Comparison of ENCODE assay signal across 10 cellular contexts in genomic region chr20:57620274-57620990, GRCh38. TPM values are rescaled to one million over a fixed set of nuclear protein-coding genes. Genes with fewer than 3 reads are reported as not detected.
A peak's percentile ranks its signal among the peaks of the same experiment; 100 is the strongest.
DNase-seq lines count a peak whose midpoint lies in the region; ATAC-seq and TF ChIP-seq lines count a peak whose summit lies in the region.
"Had no signal": no experiment of that assay in that cellular context is flagged by ENCODE, and none has a peak within 500 bp of the region (broad histone marks: within the 10 kb centered on the region; RNA-seq: fewer than 3 reads in every experiment).

ZBP1 (minus strand) TSS chr20:57620426; CDS start chr20:57620295, 131 bp downstream.

- H3K27me3 ChIP-seq in esophagus squamous epithelium: peaks cover 0 to 21% (median 0%) of the 10 kb centered on the region in 4 donors
- H3K27me3 ChIP-seq in aorta (ENCODE audit: control insufficient read depth in 1 of 2, insufficient read depth in 2 of 2, low read length in 1 of 2): no peaks in the 10 kb centered on the region

- TF ChIP-seq CTCF in esophagus squamous epithelium (IDR thresholded peaks at IDR 0.05): no peak

- no peaks in the 10 kb centered on the region for H3K36me3 ChIP-seq in esophagus squamous epithelium
- no peaks in the 10 kb centered on the region for H3K36me3 ChIP-seq in aorta (ENCODE audit: control insufficient read depth in 1 of 2, insufficient read depth in 2 of 2, low read length in 1 of 2)

- peak; percentile 28 for ATAC-seq in HG02884 (IDR thresholded peaks at IDR 0.05; ENCODE audit: unreplicated experiment)
- ATAC-seq in aorta (ENCODE audit: low FRiP score): no peak

- 13 to 39% methylated on average over 10 to 18 of the region's 18 CpGs for WGBS in esophagus squamous epithelium, 2 donors
- WGBS in aorta, 2 donors: 83 to 88% methylated on average over 18 of the region's 18 CpGs

- H3K27ac ChIP-seq in esophagus squamous epithelium: peak within 1 kb of the TSS; percentile 14 to 71 (median 62)
- H3K27ac ChIP-seq in aorta (ENCODE audit: low read depth in 1 of 2, low read length in 2 of 2): no peak within 1 kb of the TSS

- H3K4me1 ChIP-seq in esophagus squamous epithelium: peaks cover 8 to 49% (median 31%) of the 10 kb centered on the region in 3 donors
- no peaks in the 10 kb centered on the region for H3K4me1 ChIP-seq in aorta (ENCODE audit: control insufficient read depth in 1 of 2, insufficient read depth in 2 of 2, low read length in 2 of 2)

- peak within 1 kb of the TSS in 3 of 4 donors; percentile 7 to 52 (median 24) for H3K4me3 ChIP-seq in esophagus squamous epithelium
- no peak within 1 kb of the TSS for H3K4me3 ChIP-seq in aorta (ENCODE audit: low read length in 2 of 2)

- peaks cover 0 to 4% (median 0%) of the 10 kb centered on the region in 3 donors for H3K9me3 ChIP-seq in esophagus squamous epithelium
- no peaks in the 10 kb centered on the region for H3K9me3 ChIP-seq in aorta (ENCODE audit: control insufficient read depth, low read length)

- TF ChIP-seq POLR2A in esophagus squamous epithelium (IDR thresholded peaks at IDR 0.05): peak in 1 of 4 donors; percentile 36

- DNase-seq in NOMO-1 treated with DMSO at 0.1 percent for 48 hours (lab: John Stamatoyannopoulos, UW; ENCODE audit: unreplicated experiment) (peak; percentile 38), NOMO-1 treated with dmso at 0.1 percent for 144 hours (lab: John Stamatoyannopoulos, UW; ENCODE audit: unreplicated experiment) (no peak), SW480 (ENCODE audit: low spot score) (peak; percentile 41), esophagus squamous epithelium (lab: John Stamatoyannopoulos, UW) (no peak), aorta (peak; percentile 54 to 68), OCI-M2 (lab: John Stamatoyannopoulos, UW; ENCODE audit: unreplicated experiment) (no peak), HCEC 1CT (no peak)

- intact Hi-C loops in esophagus squamous epithelium (cut with DNase I): no loop called here
- intact Hi-C loops in aorta (cut with DNase I): loop anchor here in 1 of 2 donors (5.0 kb wide), 1 partner anchor 562 kb away; no protein-coding TSS in a partner anchor

RNA-seq across cellular contexts. Expression of gene ZBP1, which starts in this region (rescaled TPM):
- total RNA-seq in esophagus squamous epithelium (1 to 10 TPM in 1 of 4 donors, under 1 TPM in 3; 0.08 to 1.7 (median 0.23) TPM), aorta (1 to 10 TPM in 1 of 2 donors, under 1 TPM in 1; 0.88 to 1.6 TPM)
- polyA plus RNA-seq in aorta: under 1 TPM; 0.20 to 0.50 TPM
- total RNA-seq: lung microvascular endothelial cell had no signal
- polyA plus RNA-seq: BJ had no signal

Comparison
In these comparisons a context has a peak if more than half of its experiments do, and no peak if none do; other contexts are left out.
1. DNase-seq: peak in NOMO-1 treated with DMSO at 0.1 percent for 48 hours (single experiment), SW480 (single experiment) and aorta (2 of 2); none in NOMO-1 treated with dmso at 0.1 percent for 144 hours (single experiment), esophagus squamous epithelium (single experiment), OCI-M2 (single experiment) and HCEC 1CT (single experiment).
2. H3K27ac ChIP-seq: peak in esophagus squamous epithelium (4 of 4); none in aorta (0 of 2).
3. H3K4me3 ChIP-seq: peak in esophagus squamous epithelium (3 of 4); none in aorta (0 of 2).